ENCODE assay signal across 1 cellular context in the genomic region with DNA sequence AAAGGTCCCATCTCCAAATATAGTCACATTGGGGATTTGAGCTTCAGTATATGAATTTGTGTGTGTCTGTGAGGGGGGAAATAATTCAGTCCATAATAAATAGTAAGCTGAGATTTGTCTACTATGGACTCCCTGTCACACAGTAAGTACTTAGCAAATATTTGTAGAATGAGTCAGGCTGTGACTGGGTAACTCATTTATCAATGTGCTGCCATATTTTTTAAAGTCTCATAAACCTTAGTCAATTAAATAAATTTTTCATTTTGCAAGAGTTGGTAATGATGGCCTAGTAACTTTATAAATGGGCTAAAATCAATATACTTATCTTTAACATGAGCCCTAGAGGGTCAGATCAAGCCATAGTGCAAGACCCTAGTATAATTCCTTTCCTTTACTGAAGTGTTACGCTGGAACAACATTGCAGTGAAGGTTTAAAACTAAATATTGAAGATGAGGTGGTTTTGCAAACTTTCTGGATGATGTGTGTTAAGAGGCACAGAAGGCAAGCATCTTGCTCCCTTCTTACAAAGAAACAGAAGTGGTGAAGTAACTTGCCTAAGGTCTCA.
TF ChIP-seq lines count a peak whose summit lies in the region.

No MANE protein-coding gene starts in this region.

TF ChIP-seq in IMR-90, 13 proteins besides CTCF, POLR2A, EP300 and RAD21:
- TF ChIP-seq NFE2L2 (IDR thresholded peaks at IDR 0.05; ENCODE audit: low read depth, low read length): no peak
- no peak for TF ChIP-seq BHLHE40 (IDR thresholded peaks at IDR 0.05; ENCODE audit: low read depth, low read length)
- TF ChIP-seq, protein P1, sequence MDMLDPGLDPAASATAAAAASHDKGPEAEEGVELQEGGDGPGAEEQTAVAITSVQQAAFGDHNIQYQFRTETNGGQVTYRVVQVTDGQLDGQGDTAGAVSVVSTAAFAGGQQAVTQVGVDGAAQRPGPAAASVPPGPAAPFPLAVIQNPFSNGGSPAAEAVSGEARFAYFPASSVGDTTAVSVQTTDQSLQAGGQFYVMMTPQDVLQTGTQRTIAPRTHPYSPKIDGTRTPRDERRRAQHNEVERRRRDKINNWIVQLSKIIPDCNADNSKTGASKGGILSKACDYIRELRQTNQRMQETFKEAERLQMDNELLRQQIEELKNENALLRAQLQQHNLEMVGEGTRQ (IDR thresholded peaks at IDR 0.05; ENCODE audit: low read depth, low read length): no peak
- TF ChIP-seq CEBPB (IDR thresholded peaks at IDR 0.05; ENCODE audit: low read depth, low read length): no peak
- TF ChIP-seq RCOR1 (IDR thresholded peaks at IDR 0.05; ENCODE audit: insufficient replicate concordance, low read length): no peak
- no peak for TF ChIP-seq MAFK (IDR thresholded peaks at IDR 0.05; ENCODE audit: low read depth, low read length)
- no peak for TF ChIP-seq CHD1 (IDR thresholded peaks at IDR 0.05; ENCODE audit: low read depth, low read length)
- TF ChIP-seq MAZ (IDR thresholded peaks at IDR 0.05; ENCODE audit: borderline replicate concordance, low read depth, low read length): no peak
- no peak for TF ChIP-seq RFX5 (IDR thresholded peaks at IDR 0.05; ENCODE audit: low read depth, low read length)
- TF ChIP-seq FOS (IDR thresholded peaks at IDR 0.05; ENCODE audit: low read depth, low read length): no peak
- no peak for TF ChIP-seq SMC3 (IDR thresholded peaks at IDR 0.05; ENCODE audit: low read depth, low read length)
- TF ChIP-seq, protein P2, sequence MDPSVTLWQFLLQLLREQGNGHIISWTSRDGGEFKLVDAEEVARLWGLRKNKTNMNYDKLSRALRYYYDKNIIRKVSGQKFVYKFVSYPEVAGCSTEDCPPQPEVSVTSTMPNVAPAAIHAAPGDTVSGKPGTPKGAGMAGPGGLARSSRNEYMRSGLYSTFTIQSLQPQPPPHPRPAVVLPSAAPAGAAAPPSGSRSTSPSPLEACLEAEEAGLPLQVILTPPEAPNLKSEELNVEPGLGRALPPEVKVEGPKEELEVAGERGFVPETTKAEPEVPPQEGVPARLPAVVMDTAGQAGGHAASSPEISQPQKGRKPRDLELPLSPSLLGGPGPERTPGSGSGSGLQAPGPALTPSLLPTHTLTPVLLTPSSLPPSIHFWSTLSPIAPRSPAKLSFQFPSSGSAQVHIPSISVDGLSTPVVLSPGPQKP (IDR thresholded peaks at IDR 0.05; ENCODE audit: borderline replicate concordance, low read depth, low read length): no peak
- no peak for TF ChIP-seq MXI1 (IDR thresholded peaks at IDR 0.05; ENCODE audit: borderline replicate concordance, low read depth, low read length)
